Comparison of ENCODE assay signal across 11 cellular contexts in genomic region chr10:125411724-125412123, GRCh38.
DNase-seq lines count a peak whose midpoint lies in the region; ATAC-seq, FAIRE-seq and TF ChIP-seq lines count a peak whose summit lies in the region.
"Had no signal": no experiment of that assay in that cellular context is flagged by ENCODE, and none has a peak within 500 bp of the region (broad histone marks: within the 10 kb centered on the region; RNA-seq: fewer than 3 reads in every experiment).

No MANE protein-coding gene starts in this region.

- TF ChIP-seq CTCF in epithelial cell of esophagus (IDR thresholded peaks at IDR 0.05; ENCODE audit: insufficient read depth, low read depth, low read length, missing control alignments) (no peak), osteoblast (IDR thresholded peaks at IDR 0.05; ENCODE audit: extremely low read depth, low read depth, low read length) (no peak), D721Med (IDR thresholded peaks at IDR 0.05; ENCODE audit: insufficient read depth, missing control alignments) (no peak)

- H3K27me3 ChIP-seq in osteoblast (ENCODE audit: insufficient read depth, low read length), result no peaks in the 10 kb centered on the region

- H3K79me2 ChIP-seq in osteoblast (ENCODE audit: insufficient read depth, low read length), result no peaks in the 10 kb centered on the region

- no peaks in the 10 kb centered on the region for H3K36me3 ChIP-seq in osteoblast (ENCODE audit: insufficient read depth, low read length)

- no peak for ATAC-seq in GM21515 (IDR thresholded peaks at IDR 0.05; ENCODE audit: unreplicated experiment)
- ATAC-seq in HG03097 (IDR thresholded peaks at IDR 0.05; ENCODE audit: low FRiP score, unreplicated experiment), result no peak
- ATAC-seq: right cardiac atrium had no signal

- no peak for FAIRE-seq in D721Med (lab: Jason Lieb, UNC)

- H3K4me2 ChIP-seq in osteoblast (ENCODE audit: insufficient read depth, low read length), result no peak overlapping the region

- peak overlapping the region; percentile 33 for H3K27ac ChIP-seq in osteoblast (ENCODE audit: low read depth, low read length)

- peaks cover 14% of the 10 kb centered on the region for H3K4me1 ChIP-seq in osteoblast (ENCODE audit: insufficient read depth, low read length)
- H3K4me1 ChIP-seq: Caco-2 had no signal

- peak; percentile 67 for DNase-seq in GM04503 (ENCODE audit: low read depth)
- DNase-seq in OCI-M1 (lab: John Stamatoyannopoulos, UW), result peak; percentile 72
- peak; percentile 94 for DNase-seq in epithelial cell of esophagus (ENCODE audit: low read depth)
- peak; percentile 87 for DNase-seq in osteoblast (ENCODE audit: insufficient read length, low spot score, missing footprints)
- no peak for DNase-seq in NCI-H526 (lab: John Stamatoyannopoulos, UW)
- no peak for DNase-seq in D721Med (ENCODE audit: insufficient read length, low spot score)
- DNase-seq: amygdala, Caco-2, right cardiac atrium had no signal

- H3K9me3 ChIP-seq in osteoblast (ENCODE audit: low read depth, low read length), result no peaks in the 10 kb centered on the region
- H3K9me3 ChIP-seq: Caco-2 had no signal

- H2AFZ ChIP-seq in osteoblast (ENCODE audit: low read length), result no peak overlapping the region

- no peaks in the 10 kb centered on the region for H4K20me1 ChIP-seq in osteoblast (ENCODE audit: insufficient read depth, low read length)

- no peak overlapping the region for H3K4me3 ChIP-seq in epithelial cell of esophagus (ENCODE audit: low read length)
- no peak overlapping the region for H3K4me3 ChIP-seq in osteoblast (ENCODE audit: insufficient read depth, low read length)

Comparison
In these comparisons a context has a peak if more than half of its experiments do, and no peak if none do; other contexts are left out.
1. DNase-seq: peak in GM04503 (single experiment), OCI-M1 (single experiment), epithelial cell of esophagus (single experiment) and osteoblast (single experiment); none in NCI-H526 (0 of 2) and D721Med (single experiment).